2 cellular contexts compared by ENCODE assay signal in genomic region chr22:17268501-17269223, GRCh38.
TF ChIP-seq lines count a peak whose summit lies in the region.

No MANE protein-coding gene starts in this region.

TF ChIP-seq in HCT116, 20 proteins besides CTCF, POLR2A, EP300 and RAD21:
- no peak for TF ChIP-seq FOSL1 (IDR thresholded peaks at IDR 0.05; ENCODE audit: low read depth)
- no peak for TF ChIP-seq JUND (IDR thresholded peaks at IDR 0.05)
- TF ChIP-seq ELF1 (IDR thresholded peaks at IDR 0.05; ENCODE audit: borderline replicate concordance, low read depth): no peak
- no peak for TF ChIP-seq SRF (IDR thresholded peaks at IDR 0.05; ENCODE audit: low read depth)
- TF ChIP-seq EZH2 (IDR thresholded peaks at IDR 0.05): no peak
- no peak for TF ChIP-seq POLR2AphosphoS5 (IDR thresholded peaks at IDR 0.05; ENCODE audit: low read depth, low read length)
- TF ChIP-seq ZFX (IDR thresholded peaks at IDR 0.05): no peak
- TF ChIP-seq CEBPB (IDR thresholded peaks at IDR 0.05; ENCODE audit: low read depth): no peak
- no peak for TF ChIP-seq REST (IDR thresholded peaks at IDR 0.05; ENCODE audit: low read depth)
- no peak for TF ChIP-seq EGR1 (IDR thresholded peaks at IDR 0.05; ENCODE audit: low read depth)
- no peak for TF ChIP-seq ATF3 (IDR thresholded peaks at IDR 0.05)
- TF ChIP-seq EZH2phosphoT487 (IDR thresholded peaks at IDR 0.05; ENCODE audit: borderline replicate concordance): no peak
- no peak for TF ChIP-seq MAX (IDR thresholded peaks at IDR 0.05)

TF ChIP-seq in GM12878, 131 proteins besides CTCF, POLR2A, EP300 and RAD21:
- TF ChIP-seq SUPT20H (IDR thresholded peaks at IDR 0.05; ENCODE audit: borderline replicate concordance, control insufficient read depth, low read depth, low read length) (no peak), MEF2B (IDR thresholded peaks at IDR 0.05; ENCODE audit: partially characterized antibody, poor library complexity, severe bottlenecking) (no peak), TBL1XR1 (IDR thresholded peaks at IDR 0.05; ENCODE audit: low read depth, low read length) (no peak), HCFC1 (IDR thresholded peaks at IDR 0.05; ENCODE audit: low read length) (no peak), SMC3 (IDR thresholded peaks at IDR 0.05; ENCODE audit: borderline replicate concordance, low read length) (peak; percentile 33; the same call in 1 of the 2 replicates), MEF2A (IDR thresholded peaks at IDR 0.05; ENCODE audit: insufficient read depth, low read depth, low read length) (no peak), ZNF592 (IDR thresholded peaks at IDR 0.05) (no peak)
